17 cellular contexts compared by ENCODE assay signal in genomic region chr12:87444039-87444438, GRCh38.
"Had no signal": no experiment of that assay in that cellular context is flagged by ENCODE, and none has a peak within 500 bp of the region (broad histone marks: within the 10 kb centered on the region; RNA-seq: fewer than 3 reads in every experiment).

No MANE protein-coding gene starts in this region.

- DNase-seq: activated B cell treated with CpG ODN at 0.5 μM for 24 hours; activated CD4-positive, alpha-beta T cell treated with anti-CD3 and anti-CD28 coated beads, Interleukin-2, amount 10 ng/mL, durations not matched to agents 7 days and 5 days; activated CD8-positive, alpha-beta memory T cell treated with anti-CD3 and anti-CD28 coated beads for 24 hours; activated naive CD4-positive, alpha-beta T cell treated with anti-CD3 and anti-CD28 coated beads, Interleukin-2, amount 50 U/mL, for 16 hours; activated T-cell treated with anti-CD3 and anti-CD28 coated beads for 4 hours; cortex of kidney; effector CD8-positive, alpha-beta T cell; erythroblast; left ventricle myocardium inferior; retina; stimulated activated CD4-positive, alpha-beta T cell treated with anti-CD3 and anti-CD28 coated beads, Interleukin-4, amount 100 ng/mL, for 1 hour; stimulated activated CD8-positive, alpha-beta memory T cell treated with anti-CD3 and anti-CD28 coated beads, Interleukin-4, amount 100 ng/mL, for 48 hours had no signal

- H3K4me3 Mint-ChIP-seq: activated B cell treated with CpG ODN at 0.5 μM for 24 hours; activated CD4-positive, alpha-beta T cell treated with anti-CD3 and anti-CD28 coated beads, Interleukin-2, amount 10 ng/mL, durations not matched to agents 7 days and 5 days; central memory CD8-positive, alpha-beta T cell; neural crest cell; stimulated activated naive CD8-positive, alpha-beta T cell treated with anti-CD3 and anti-CD28 coated beads, Interleukin-15, Interleukin-2, amounts not matched to agents 100 ng/mL and 50 ng/mL, for 24 hours; T-helper 1 cell treated with Interleukin-12 subunit alpha and Interleukin-12 subunit beta and Interleukin-4 antibody, amounts not matched to agents 30 μg/mL and 1 μg/mL, for 36 hours had no signal

- H3K27ac ChIP-seq: left ventricle myocardium inferior had no signal

- H3K4me1 Mint-ChIP-seq: activated B cell treated with CpG ODN at 0.5 μM for 24 hours; activated CD4-positive, alpha-beta T cell treated with anti-CD3 and anti-CD28 coated beads, Interleukin-2, amount 10 ng/mL, durations not matched to agents 7 days and 5 days; central memory CD8-positive, alpha-beta T cell; neural crest cell had no signal

- H3K9me3 Mint-ChIP-seq: activated CD4-positive, alpha-beta T cell treated with anti-CD3 and anti-CD28 coated beads, Interleukin-2, amount 10 ng/mL, durations not matched to agents 7 days and 5 days had no signal

- H3K4me3 ChIP-seq: left ventricle myocardium inferior had no signal

- H3K4me1 ChIP-seq: left ventricle myocardium inferior had no signal

- H3K27ac Mint-ChIP-seq: activated B cell treated with CpG ODN at 0.5 μM for 24 hours; activated CD4-positive, alpha-beta T cell treated with anti-CD3 and anti-CD28 coated beads, Interleukin-2, amount 10 ng/mL, durations not matched to agents 7 days and 5 days; activated T-helper 2 cell treated with anti-CD3 and anti-CD28 coated beads, Interferon-gamma antibody, Interleukin-2, Interleukin-4, amounts not matched to agents 10 μg/mL and 5 μg/mL and 100 μg/mL, durations not matched to agents 14 hours and 24 hours and 36 hours; stimulated activated naive CD8-positive, alpha-beta T cell treated with anti-CD3 and anti-CD28 coated beads, Interleukin-15, Interleukin-2, amounts not matched to agents 100 ng/mL and 50 ng/mL, for 24 hours; T-helper 1 cell treated with Interleukin-12 subunit alpha and Interleukin-12 subunit beta and Interleukin-4 antibody, amounts not matched to agents 30 μg/mL and 1 μg/mL, for 36 hours had no signal

- H3K36me3 ChIP-seq: left ventricle myocardium inferior had no signal

- H3K27me3 Mint-ChIP-seq: activated B cell treated with CpG ODN at 0.5 μM for 24 hours; activated CD4-positive, alpha-beta T cell treated with anti-CD3 and anti-CD28 coated beads, Interleukin-2, amount 10 ng/mL, durations not matched to agents 7 days and 5 days; central memory CD8-positive, alpha-beta T cell; stimulated activated naive CD8-positive, alpha-beta T cell treated with anti-CD3 and anti-CD28 coated beads, Interleukin-15, Interleukin-2, amounts not matched to agents 100 ng/mL and 50 ng/mL, for 24 hours had no signal
